ENCODE assay signal across 8 cellular contexts in genomic region chr5:139273572-139274264, GRCh38. TPM values are rescaled to one million over a fixed set of nuclear protein-coding genes. Genes with fewer than 3 reads are reported as not detected.
DNase-seq lines count a peak whose midpoint lies in the region; ATAC-seq, FAIRE-seq and TF ChIP-seq lines count a peak whose summit lies in the region.

No MANE protein-coding gene starts in this region.

- no peaks in the 10 kb centered on the region for H3K27me3 Mint-ChIP-seq in T-helper 17 cell

- no peaks in the 10 kb centered on the region for H3K9me3 ChIP-seq in T-helper 17 cell (ENCODE audit: control insufficient read depth, low read length, poor library complexity, severe bottlenecking)
- H3K9me3 ChIP-seq in ascending aorta = no peaks in the 10 kb centered on the region
- no peaks in the 10 kb centered on the region for H3K9me3 ChIP-seq in hepatocyte (ENCODE audit: low read depth)

- no peaks in the 10 kb centered on the region for H3K36me3 Mint-ChIP-seq in T-helper 17 cell (ENCODE audit: low read depth)

- peak overlapping the region; percentile 85 for H3K27ac Mint-ChIP-seq in T-helper 17 cell

- peak; percentile 86 for DNase-seq in GM12891 (ENCODE audit: insufficient read length, low spot score)
- peak; percentile 52 for DNase-seq in NCI-H1048 (lab: John Stamatoyannopoulos, UW)
- DNase-seq in T-helper 17 cell = peak; percentile 79 to 84 (median 82)
- peak; percentile 55 to 93 for DNase-seq in ascending aorta (ENCODE audit: low spot score in 2 of 2)
- peak; percentile 94 for DNase-seq in hepatocyte (ENCODE audit: low spot score)
- no peak for DNase-seq in retinal pigment epithelial cell (ENCODE audit: low read depth)
- no peak for DNase-seq in NCI-H2107 (lab: John Stamatoyannopoulos, UW)

- H3K4me3 ChIP-seq in ascending aorta (peak overlapping the region; percentile 44 to 71), hepatocyte (peak overlapping the region; percentile 20), retinal pigment epithelial cell (ENCODE audit: low read length) (peak overlapping the region; percentile 83)

- H3K9me2 ChIP-seq in hepatocyte (replicated peaks; ENCODE audit: insufficient read depth) = no peaks in the 10 kb centered on the region

- peak overlapping the region; percentile 90 for H3K4me3 Mint-ChIP-seq in T-helper 17 cell

- H3K27ac ChIP-seq in ascending aorta (peak overlapping the region; percentile 47 to 48), hepatocyte (peak overlapping the region; percentile 67)

- WGBS in hepatocyte (ENCODE audit: low lambda C conversion rate, missing lambda C conversion rate) = 5% methylated on average over 42 of the region's 44 CpGs

- no peaks in the 10 kb centered on the region for H3K27me3 ChIP-seq in ascending aorta
- no peaks in the 10 kb centered on the region for H3K27me3 ChIP-seq in hepatocyte

- peaks cover 44% of the 10 kb centered on the region for H3K4me1 Mint-ChIP-seq in T-helper 17 cell

- intact Hi-C loops in ascending aorta (cut with DNase I) = loop anchor here (1.0 to 5.0 kb wide), 2 partner anchors 20 to 69 kb away; partner anchors contain the start of genes MATR3 and PAIP2

- peak overlapping the region; percentile 80 for H2AFZ ChIP-seq in hepatocyte

- FAIRE-seq in GM12891 (lab: Jason Lieb, UNC) = peak; percentile 79

- H3K4me1 ChIP-seq in ascending aorta (peaks cover 0 to 21% of the 10 kb centered on the region in 2 donors), hepatocyte (ENCODE audit: insufficient read depth) (peaks cover 17% of the 10 kb centered on the region)

- ATAC-seq in HG02588 (IDR thresholded peaks at IDR 0.05; ENCODE audit: unreplicated experiment) (peak; percentile 86), T-helper 17 cell (peak; percentile 93)

- TF ChIP-seq CTCF in ascending aorta (IDR thresholded peaks at IDR 0.05) (peak in 2 of 3 experiments; percentile 18 to 31), hepatocyte (IDR thresholded peaks at IDR 0.05; ENCODE audit: poor library complexity) (no peak), retinal pigment epithelial cell (conservative IDR thresholded peaks at IDR 0.05; ENCODE audit: low read depth, low read length) (no peak)

- H4K20me1 ChIP-seq in hepatocyte (ENCODE audit: insufficient read depth, poor library complexity, severe bottlenecking) = no peaks in the 10 kb centered on the region

- peaks cover 8% of the 10 kb centered on the region for H3K79me2 ChIP-seq in hepatocyte

- TF ChIP-seq POLR2A in GM12891 (IDR thresholded peaks at IDR 0.05; ENCODE audit: low read depth, low read length) = peak; percentile 94

- H3K4me2 ChIP-seq in hepatocyte = peak overlapping the region; percentile 91

- H3K36me3 ChIP-seq in ascending aorta (no peaks in the 10 kb centered on the region), hepatocyte (replicated peaks; ENCODE audit: insufficient read depth, low read depth) (no peaks in the 10 kb centered on the region)

TF ChIP-seq in GM12891, 5 proteins besides CTCF, POLR2A, EP300 and RAD21:
- TF ChIP-seq PAX5 (IDR thresholded peaks at IDR 0.05; ENCODE audit: insufficient read depth, low read length, severe bottlenecking) (no peak), POLR2AphosphoS5 (IDR thresholded peaks at IDR 0.05; ENCODE audit: low read depth, low read length) (peak; percentile 92), SPI1 (IDR thresholded peaks at IDR 0.05; ENCODE audit: low read depth, low read length) (peak; percentile 52), TAF1 (IDR thresholded peaks at IDR 0.05; ENCODE audit: low read depth, low read length) (peak; percentile 96), POU2F2 (IDR thresholded peaks at IDR 0.05; ENCODE audit: low read depth, low read length) (peak; percentile 60; the same call in 1 of the 2 replicates)

RNA-seq across cellular contexts. Expression of gene MATR3, which starts 19.8 kb away (rescaled TPM):
- polyA plus RNA-seq in GM12891 (2012; ENCODE audit: low read depth, missing spikeins) = 152 TPM
- total RNA-seq in T-helper 17 cell = 100 to 1,000 TPM; 318 to 325 TPM
- 58.8 TPM for total RNA-seq in ascending aorta
- total RNA-seq in hepatocyte = 346 and 355 TPM in 2 replicates
- polyA plus RNA-seq in hepatocyte = 176 and 183 TPM in 2 replicates

Comparison
In these comparisons a context has a peak if more than half of its experiments do, and no peak if none do; other contexts are left out.
1. DNase-seq: peak in GM12891 (single experiment), NCI-H1048 (single experiment), T-helper 17 cell (3 of 3), ascending aorta (2 of 2) and hepatocyte (single experiment); none in retinal pigment epithelial cell (single experiment) and NCI-H2107 (single experiment).
2. H3K4me3 ChIP-seq: peak in every context shown above with its lines; median percentile 83 in retinal pigment epithelial cell; 58 in ascending aorta; 20 in hepatocyte.
3. CTCF ChIP-seq: peak in ascending aorta (2 of 3); none in hepatocyte (single experiment) and retinal pigment epithelial cell (single experiment).